Comparison of ENCODE assay signal across 8 cellular contexts in genomic region chr18:29874519-29875098, GRCh38.
DNase-seq lines count a peak whose midpoint lies in the region; ATAC-seq and FAIRE-seq lines count a peak whose summit lies in the region.

No MANE protein-coding gene starts in this region.

- no peaks in the 10 kb centered on the region for H3K27me3 ChIP-seq in CD4-positive, alpha-beta memory T cell (ENCODE audit: insufficient read depth, low read length)

- peaks cover 0 to 33% (median 18%) of the 10 kb centered on the region in 8 donors for H3K9me3 Mint-ChIP-seq in CD4-positive, alpha-beta memory T cell

- no peaks in the 10 kb centered on the region for H3K4me1 Mint-ChIP-seq in CD4-positive, alpha-beta memory T cell

- peaks cover 0 to 4% of the 10 kb centered on the region in 2 donors for H3K9me3 ChIP-seq in CD4-positive, alpha-beta memory T cell (ENCODE audit: control insufficient read depth in 1 of 2, low read length in 2 of 2)

- H3K4me3 Mint-ChIP-seq in CD4-positive, alpha-beta memory T cell = no peak overlapping the region

- H3K36me3 ChIP-seq in CD4-positive, alpha-beta memory T cell (ENCODE audit: insufficient read depth, low read length) = no peaks in the 10 kb centered on the region

- intact Hi-C loops in CD4-positive, alpha-beta memory T cell (cut with micrococcal nuclease) = no loop called here

- H3K27me3 Mint-ChIP-seq in CD4-positive, alpha-beta memory T cell = no peaks in the 10 kb centered on the region

- ATAC-seq in HG03354 (IDR thresholded peaks at IDR 0.05; ENCODE audit: poor library complexity, severe bottlenecking, unreplicated experiment) = peak; percentile 45

- no peaks in the 10 kb centered on the region for H3K36me3 Mint-ChIP-seq in CD4-positive, alpha-beta memory T cell

- no peaks in the 10 kb centered on the region for H3K4me1 ChIP-seq in CD4-positive, alpha-beta memory T cell (ENCODE audit: insufficient read depth, low read length)

- no peak overlapping the region for H3K4me3 ChIP-seq in CD4-positive, alpha-beta memory T cell (ENCODE audit: low read length in 2 of 2)

- DNase-seq in DMS53 treated with DMSO at 0.1 percent for 48 hours (lab: John Stamatoyannopoulos, UW; ENCODE audit: unreplicated experiment) (peak; percentile 11), RKO (ENCODE audit: low spot score) (peak; percentile 61), globus pallidus (ENCODE audit: low spot score) (peak; percentile 31), urothelium cell line (ENCODE audit: low spot score) (peak; percentile 1), activated gamma-delta T cell (lab: John Stamatoyannopoulos, UW) (no peak), GM19238 (ENCODE audit: insufficient read length, low spot score) (no peak)
- DNase-seq in CD4-positive, alpha-beta memory T cell = no peak

- CTCF ChIA-PET in CD4-positive, alpha-beta memory T cell (lab: Charles Lee; ENCODE audit: partially characterized antibody) = no interaction called here

- POLR2A ChIA-PET in CD4-positive, alpha-beta memory T cell (lab: Charles Lee; ENCODE audit: partially characterized antibody) = no interaction called here

- no peak overlapping the region for H3K27ac ChIP-seq in CD4-positive, alpha-beta memory T cell (ENCODE audit: low read depth, low read length)

- FAIRE-seq in urothelium cell line (lab: Jason Lieb, UNC) = no peak

- H3K27ac Mint-ChIP-seq in CD4-positive, alpha-beta memory T cell = no peak overlapping the region

Comparison
In these comparisons a context has a peak if more than half of its experiments do, and no peak if none do; other contexts are left out.
1. DNase-seq: peak in DMS53 treated with DMSO at 0.1 percent for 48 hours (single experiment), RKO (single experiment), globus pallidus (single experiment) and urothelium cell line (single experiment); none in CD4-positive, alpha-beta memory T cell (0 of 5), activated gamma-delta T cell (single experiment) and GM19238 (single experiment).